In the genomic region with DNA sequence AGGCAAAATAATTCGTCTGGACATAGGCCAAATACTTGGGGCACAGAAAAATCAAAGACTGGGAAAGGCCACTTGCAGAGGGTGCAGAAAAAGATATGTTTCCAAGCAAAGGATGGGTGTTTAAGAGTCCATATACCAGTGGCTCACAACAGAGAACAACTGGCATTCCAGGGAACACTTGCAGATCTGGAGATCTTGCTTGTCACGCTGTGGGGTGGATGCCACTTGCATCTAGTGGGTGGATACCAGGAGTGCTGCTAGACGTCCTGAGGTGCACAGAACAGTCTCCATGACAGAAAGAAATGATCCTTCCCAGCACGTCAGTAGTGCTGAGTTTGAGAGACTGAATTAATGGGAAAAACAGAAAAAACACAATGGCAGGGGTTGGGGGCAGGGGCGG, we compare ENCODE assay signal across 21 cellular contexts. TPM values are rescaled to one million over a fixed set of nuclear protein-coding genes. Genes with fewer than 3 reads are reported as not detected.
DNase-seq lines count a peak whose midpoint lies in the region; FAIRE-seq and TF ChIP-seq lines count a peak whose summit lies in the region.
"Had no signal": no experiment of that assay in that cellular context is flagged by ENCODE, and none has a peak within 500 bp of the region (broad histone marks: within the 10 kb centered on the region; RNA-seq: fewer than 3 reads in every experiment).

No MANE protein-coding gene starts in this region.

- H3K36me3 ChIP-seq in HEK293 (ENCODE audit: control insufficient read depth in 2 of 2, insufficient read depth in 1 of 2, low read length in 2 of 2) (peaks cover under 1 to 25% of the 10 kb centered on the region in 2 experiments; a peak in 1 of 3 replicates), osteoblast (ENCODE audit: insufficient read depth, low read length) (no peaks in the 10 kb centered on the region)

- no peak overlapping the region for H2AFZ ChIP-seq in osteoblast (ENCODE audit: low read length)

- TF ChIP-seq CTCF in HEK293 (tag by site-specific recombination; IDR thresholded peaks at IDR 0.05) (no peak), chondrocyte (IDR thresholded peaks at IDR 0.05) (no peak), osteoblast (IDR thresholded peaks at IDR 0.05; ENCODE audit: extremely low read depth, low read depth, low read length) (no peak)

- POLR2A ChIA-PET in HEK293 (lab: Yijun Ruan, JAX) = interaction anchor here (0.6 kb wide), 1 partner anchor 211 kb away, joined by 5 read pairs; no protein-coding TSS in a partner anchor

- H3K4me3 Mint-ChIP-seq in activated naive CD8-positive, alpha-beta T cell = peak overlapping the region; percentile 44
- no peak overlapping the region for H3K4me3 Mint-ChIP-seq in activated naive CD8-positive, alpha-beta T cell treated with anti-CD3 and anti-CD28 coated beads for 36 hours
- H3K4me3 Mint-ChIP-seq in chondrocyte (ENCODE audit: unreplicated experiment) = no peak overlapping the region

- no peaks in the 10 kb centered on the region for H3K9me3 Mint-ChIP-seq in activated naive CD8-positive, alpha-beta T cell (ENCODE audit: low read depth)
- no peaks in the 10 kb centered on the region for H3K9me3 Mint-ChIP-seq in activated naive CD8-positive, alpha-beta T cell treated with anti-CD3 and anti-CD28 coated beads for 36 hours
- H3K9me3 Mint-ChIP-seq in chondrocyte (ENCODE audit: low read depth) = no peaks in the 10 kb centered on the region

- no peaks in the 10 kb centered on the region for H3K9me3 ChIP-seq in HEK293 (ENCODE audit: control insufficient read depth, insufficient read depth, low read depth, low read length)
- H3K9me3 ChIP-seq in osteoblast (ENCODE audit: low read depth, low read length) = no peaks in the 10 kb centered on the region
- H3K9me3 ChIP-seq: MG63 had no signal

- DNase-seq in activated naive CD8-positive, alpha-beta T cell treated with anti-CD3 and anti-CD28 coated beads for 36 hours = no peak
- DNase-seq in chondrocyte (ENCODE audit: low spot score) (peak; percentile 15), osteoblast (ENCODE audit: insufficient read length, low spot score, missing footprints) (peak; percentile 80), HTR-8/SVneo (ENCODE audit: insufficient read length, low spot score) (no peak), GM19240 (ENCODE audit: insufficient read length, low spot score) (no peak)
- no peak for DNase-seq in activated CD8-positive, alpha-beta memory T cell treated with anti-CD3 and anti-CD28 coated beads for 24 hours
- DNase-seq: 8988T, COR-L47, GDM1, KG1, MG63, NCI-H1048, NCI-H1436, NCI-H1930, NCI-H2171, NCI-H526 treated with DMSO at 0.1 percent for 48 hours had no signal

- no peak for FAIRE-seq in HTR-8/SVneo (lab: Jason Lieb, UNC)
- FAIRE-seq: RCC 7860 had no signal

- H3K36me3 Mint-ChIP-seq in activated naive CD8-positive, alpha-beta T cell = no peaks in the 10 kb centered on the region
- no peaks in the 10 kb centered on the region for H3K36me3 Mint-ChIP-seq in activated naive CD8-positive, alpha-beta T cell treated with anti-CD3 and anti-CD28 coated beads for 36 hours
- peaks cover 3% of the 10 kb centered on the region for H3K36me3 Mint-ChIP-seq in chondrocyte (ENCODE audit: low read depth)

- H3K4me1 Mint-ChIP-seq in activated naive CD8-positive, alpha-beta T cell (ENCODE audit: low read depth) = peaks cover 14% of the 10 kb centered on the region
- peaks cover 4% of the 10 kb centered on the region for H3K4me1 Mint-ChIP-seq in activated naive CD8-positive, alpha-beta T cell treated with anti-CD3 and anti-CD28 coated beads for 36 hours
- H3K4me1 Mint-ChIP-seq in chondrocyte (ENCODE audit: low read depth) = peaks cover 12% of the 10 kb centered on the region

- H3K27ac ChIP-seq in HEK293 (ENCODE audit: extremely low read depth, low read depth, low read length) = no peak overlapping the region
- H3K27ac ChIP-seq in osteoblast (ENCODE audit: low read depth, low read length) = no peak overlapping the region

- no peak overlapping the region for H3K27ac Mint-ChIP-seq in activated naive CD8-positive, alpha-beta T cell
- H3K27ac Mint-ChIP-seq in activated naive CD8-positive, alpha-beta T cell treated with anti-CD3 and anti-CD28 coated beads for 36 hours = no peak overlapping the region
- no peak overlapping the region for H3K27ac Mint-ChIP-seq in chondrocyte (ENCODE audit: unreplicated experiment)

- no peak overlapping the region for H3K4me3 ChIP-seq in HEK293 (ENCODE audit: low read depth, low read length)
- H3K4me3 ChIP-seq in osteoblast (ENCODE audit: insufficient read depth, low read length) = no peak overlapping the region
- H3K4me3 ChIP-seq: MG63 had no signal

- CTCF ChIA-PET in HEK293 (lab: Yijun Ruan, JAX) = interaction anchor here (0.6 to 2.2 kb wide), 18 partner anchors 9 to 582 kb away, joined by 3 to 18 read pairs (median 5); no protein-coding TSS in a partner anchor

- H3K4me1 ChIP-seq in HEK293 (ENCODE audit: control insufficient read depth, insufficient read depth, low read length) (peaks cover 9% of the 10 kb centered on the region), osteoblast (ENCODE audit: insufficient read depth, low read length) (no peaks in the 10 kb centered on the region)

- H3K27me3 Mint-ChIP-seq in activated naive CD8-positive, alpha-beta T cell = peaks cover 31% of the 10 kb centered on the region
- peaks cover 71% of the 10 kb centered on the region for H3K27me3 Mint-ChIP-seq in activated naive CD8-positive, alpha-beta T cell treated with anti-CD3 and anti-CD28 coated beads for 36 hours
- H3K27me3 Mint-ChIP-seq in chondrocyte (ENCODE audit: low read depth) = peaks cover 27% of the 10 kb centered on the region

- no peak overlapping the region for H3K4me2 ChIP-seq in osteoblast (ENCODE audit: insufficient read depth, low read length)

- H3K27me3 ChIP-seq in osteoblast (ENCODE audit: insufficient read depth, low read length) = peaks cover 49% of the 10 kb centered on the region

- H4K20me1 ChIP-seq in osteoblast (ENCODE audit: insufficient read depth, low read length) = no peaks in the 10 kb centered on the region

- H3K79me2 ChIP-seq in osteoblast (ENCODE audit: insufficient read depth, low read length) = no peaks in the 10 kb centered on the region

TF ChIP-seq in HEK293, 187 proteins besides CTCF, POLR2A, EP300 and RAD21 (continues in another document):
- TF ChIP-seq ZNF596 (tag by site-specific recombination; IDR thresholded peaks at IDR 0.05) (no peak), ZNF600 (tag by site-specific recombination; IDR thresholded peaks at IDR 0.05) (peak; percentile 30; the same call in 1 of the 2 replicates), ZNF555 (tag by site-specific recombination; conservative IDR thresholded peaks at IDR 0.05) (no peak), ZIC2 (tag by site-specific recombination; IDR thresholded peaks at IDR 0.05) (0 out of 2 replicates have a peak, but pooled peaks have one; percentile 15)
- TF ChIP-seq, protein P1, sequence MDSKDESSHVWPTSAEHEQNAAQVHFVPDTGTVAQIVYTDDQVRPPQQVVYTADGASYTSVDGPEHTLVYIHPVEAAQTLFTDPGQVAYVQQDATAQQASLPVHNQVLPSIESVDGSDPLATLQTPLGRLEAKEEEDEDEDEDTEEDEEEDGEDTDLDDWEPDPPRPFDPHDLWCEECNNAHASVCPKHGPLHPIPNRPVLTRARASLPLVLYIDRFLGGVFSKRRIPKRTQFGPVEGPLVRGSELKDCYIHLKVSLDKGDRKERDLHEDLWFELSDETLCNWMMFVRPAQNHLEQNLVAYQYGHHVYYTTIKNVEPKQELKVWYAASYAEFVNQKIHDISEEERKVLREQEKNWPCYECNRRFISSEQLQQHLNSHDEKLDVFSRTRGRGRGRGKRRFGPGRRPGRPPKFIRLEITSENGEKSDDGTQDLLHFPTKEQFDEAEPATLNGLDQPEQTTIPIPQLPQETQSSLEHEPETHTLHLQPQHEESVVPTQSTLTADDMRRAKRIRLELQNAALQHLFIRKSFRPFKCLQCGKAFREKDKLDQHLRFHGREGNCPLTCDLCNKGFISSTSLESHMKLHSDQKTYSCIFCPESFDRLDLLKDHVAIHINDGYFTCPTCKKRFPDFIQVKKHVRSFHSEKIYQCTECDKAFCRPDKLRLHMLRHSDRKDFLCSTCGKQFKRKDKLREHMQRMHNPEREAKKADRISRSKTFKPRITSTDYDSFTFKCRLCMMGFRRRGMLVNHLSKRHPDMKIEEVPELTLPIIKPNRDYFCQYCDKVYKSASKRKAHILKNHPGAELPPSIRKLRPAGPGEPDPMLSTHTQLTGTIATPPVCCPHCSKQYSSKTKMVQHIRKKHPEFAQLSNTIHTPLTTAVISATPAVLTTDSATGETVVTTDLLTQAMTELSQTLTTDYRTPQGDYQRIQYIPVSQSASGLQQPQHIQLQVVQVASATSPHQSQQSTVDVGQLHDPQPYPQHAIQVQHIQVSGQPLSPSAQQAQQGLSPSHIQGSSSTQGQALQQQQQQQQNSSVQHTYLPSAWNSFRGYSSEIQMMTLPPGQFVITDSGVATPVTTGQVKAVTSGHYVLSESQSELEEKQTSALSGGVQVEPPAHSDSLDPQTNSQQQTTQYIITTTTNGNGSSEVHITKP (tag by site-specific recombination; IDR thresholded peaks at IDR 0.05) = peak; percentile 26; the same call in 1 of the 2 replicates
- TF ChIP-seq, protein P2, sequence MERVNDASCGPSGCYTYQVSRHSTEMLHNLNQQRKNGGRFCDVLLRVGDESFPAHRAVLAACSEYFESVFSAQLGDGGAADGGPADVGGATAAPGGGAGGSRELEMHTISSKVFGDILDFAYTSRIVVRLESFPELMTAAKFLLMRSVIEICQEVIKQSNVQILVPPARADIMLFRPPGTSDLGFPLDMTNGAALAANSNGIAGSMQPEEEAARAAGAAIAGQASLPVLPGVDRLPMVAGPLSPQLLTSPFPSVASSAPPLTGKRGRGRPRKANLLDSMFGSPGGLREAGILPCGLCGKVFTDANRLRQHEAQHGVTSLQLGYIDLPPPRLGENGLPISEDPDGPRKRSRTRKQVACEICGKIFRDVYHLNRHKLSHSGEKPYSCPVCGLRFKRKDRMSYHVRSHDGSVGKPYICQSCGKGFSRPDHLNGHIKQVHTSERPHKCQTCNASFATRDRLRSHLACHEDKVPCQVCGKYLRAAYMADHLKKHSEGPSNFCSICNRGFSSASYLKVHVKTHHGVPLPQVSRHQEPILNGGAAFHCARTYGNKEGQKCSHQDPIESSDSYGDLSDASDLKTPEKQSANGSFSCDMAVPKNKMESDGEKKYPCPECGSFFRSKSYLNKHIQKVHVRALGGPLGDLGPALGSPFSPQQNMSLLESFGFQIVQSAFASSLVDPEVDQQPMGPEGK (tag by site-specific recombination; IDR thresholded peaks at IDR 0.05) = no peak

RNA-seq across cellular contexts. Expression of a gene that starts 8.4 kb away (rescaled TPM):
- total RNA-seq in activated naive CD8-positive, alpha-beta T cell treated with anti-CD3 and anti-CD28 coated beads for 36 hours = 1 to 10 TPM; 3.5 to 4.1 TPM
- total RNA-seq in chondrocyte (4.6 to 8.3 TPM (median 6.1 TPM) in 3 replicates), osteoblast (2.4 and 3.3 TPM in 2 replicates)

RNA-seq across cellular contexts. Expression of a gene that starts 10.5 kb away (rescaled TPM):
- total RNA-seq in activated naive CD8-positive, alpha-beta T cell treated with anti-CD3 and anti-CD28 coated beads for 36 hours = 1 to 10 TPM; 5.2 to 5.4 TPM
- total RNA-seq in chondrocyte (4.1 to 11.8 TPM (median 4.9 TPM) in 3 replicates), osteoblast (0.88 and 1.1 TPM in 2 replicates)

RNA-seq across cellular contexts. Expression of a gene that starts 50.8 kb away (rescaled TPM):
- 10 to 100 TPM; 18.2 to 18.6 TPM for total RNA-seq in activated naive CD8-positive, alpha-beta T cell treated with anti-CD3 and anti-CD28 coated beads for 36 hours
- 26.7 to 27.2 TPM (median 26.8 TPM) in 3 replicates for total RNA-seq in chondrocyte
- total RNA-seq in osteoblast = 17.1 and 22.1 TPM in 2 replicates

RNA-seq across cellular contexts. Expression of a gene that starts 57.7 kb away (rescaled TPM):
- not detected for total RNA-seq in activated naive CD8-positive, alpha-beta T cell treated with anti-CD3 and anti-CD28 coated beads for 36 hours
- not detected in 3 replicates for total RNA-seq in chondrocyte
- total RNA-seq in osteoblast = not detected in 2 replicates
- total RNA-seq: Daoy, Right ventricle myocardium inferior had no signal

Comparison
In these comparisons a context has a peak if more than half of its experiments do, and no peak if none do; other contexts are left out.
1. DNase-seq: peak in chondrocyte (single experiment) and osteoblast (single experiment); none in activated naive CD8-positive, alpha-beta T cell treated with anti-CD3 and anti-CD28 coated beads for 36 hours (single experiment), HTR-8/SVneo (single experiment), activated CD8-positive, alpha-beta memory T cell treated with anti-CD3 and anti-CD28 coated beads for 24 hours (single experiment) and GM19240 (single experiment).